6 cellular contexts compared by ENCODE assay signal in the genomic region with DNA sequence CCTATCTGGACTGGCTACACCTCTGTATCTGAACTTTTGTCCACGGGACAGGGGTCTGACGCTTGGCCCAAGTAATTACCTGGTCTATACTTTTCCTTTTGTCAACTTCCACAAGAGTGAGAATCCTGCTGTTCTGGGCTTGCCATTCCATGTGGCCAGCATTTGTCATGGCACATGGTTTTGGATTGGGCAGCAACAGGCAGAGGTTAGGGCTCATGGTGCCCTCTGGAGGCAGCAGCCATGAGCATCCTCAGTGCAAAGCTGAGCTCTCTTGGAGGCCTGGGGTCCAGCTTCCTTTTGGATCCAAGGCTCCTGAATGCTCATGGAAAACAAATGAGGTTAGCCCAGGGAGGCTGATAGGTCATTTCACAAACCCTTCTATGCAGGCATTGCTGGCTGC.
A peak's percentile ranks its signal among the peaks of the same experiment; 100 is the strongest.
DNase-seq lines count a peak whose midpoint lies in the region; ATAC-seq and TF ChIP-seq lines count a peak whose summit lies in the region.

No MANE protein-coding gene starts in this region.

- peak; percentile 55 for TF ChIP-seq CTCF in cardiac fibroblast (IDR thresholded peaks at IDR 0.05; ENCODE audit: low read depth, low read length)

- peak; percentile 23 for DNase-seq in stimulated activated CD4-positive, alpha-beta T cell treated with anti-CD3 and anti-CD28 coated beads, Interleukin-15, amount 100 ng/mL, for 24 hours
- DNase-seq in stimulated activated CD4-positive, alpha-beta T cell treated with anti-CD3 and anti-CD28 coated beads, Interleukin-2, amount 100 ng/mL, for 48 hours: no peak
- DNase-seq in cardiac fibroblast (ENCODE audit: low read depth in 2 of 2) (peak; percentile 55 to 56), NCI-H510A treated with DMSO at 0.1 percent for 48 hours (lab: John Stamatoyannopoulos, UW) (no peak)
- DNase-seq in activated CD4-positive, CD25-positive, alpha-beta regulatory T cell treated with anti-CD3 and anti-CD28 coated beads, Interleukin-2, amount 50 U/mL, for 72 hours: no peak

- no peak for ATAC-seq in HG03354 (IDR thresholded peaks at IDR 0.05; ENCODE audit: poor library complexity, severe bottlenecking, unreplicated experiment)

- H3K4me3 ChIP-seq in cardiac fibroblast (replicated peaks in 1 of 2; ENCODE audit: low read depth in 2 of 2, low read length in 2 of 2): no peak overlapping the region

Comparison
In these comparisons a context has a peak if more than half of its experiments do, and no peak if none do; other contexts are left out.
1. DNase-seq: peak in stimulated activated CD4-positive, alpha-beta T cell treated with anti-CD3 and anti-CD28 coated beads, Interleukin-15, amount 100 ng/mL, for 24 hours (single experiment) and cardiac fibroblast (2 of 2); none in stimulated activated CD4-positive, alpha-beta T cell treated with anti-CD3 and anti-CD28 coated beads, Interleukin-2, amount 100 ng/mL, for 48 hours (0 of 2), NCI-H510A treated with DMSO at 0.1 percent for 48 hours (single experiment) and activated CD4-positive, CD25-positive, alpha-beta regulatory T cell treated with anti-CD3 and anti-CD28 coated beads, Interleukin-2, amount 50 U/mL, for 72 hours (single experiment).